In the genomic region with DNA sequence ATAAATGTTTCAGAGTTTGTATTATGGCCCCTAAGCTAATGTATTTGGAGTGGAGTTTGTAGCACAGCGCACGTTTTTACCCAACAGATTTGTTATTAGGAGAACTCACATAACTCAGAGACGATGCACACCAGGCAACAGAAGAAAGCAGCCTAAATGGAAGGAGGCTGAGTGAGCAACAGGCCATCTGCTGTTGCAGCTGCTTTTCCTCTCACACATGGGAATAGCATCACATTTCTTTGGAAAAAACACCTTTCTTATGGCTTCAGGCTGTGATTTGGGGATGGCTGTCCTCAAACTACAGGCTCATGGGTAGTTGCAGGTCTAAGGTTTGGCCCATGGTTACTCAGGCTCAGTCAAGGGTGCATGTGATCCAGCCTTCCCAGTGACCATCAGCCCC, we compare ENCODE assay signal across 28 cellular contexts.
"Had no signal": no experiment of that assay in that cellular context is flagged by ENCODE, and none has a peak within 500 bp of the region (broad histone marks: within the 10 kb centered on the region; RNA-seq: fewer than 3 reads in every experiment).

No MANE protein-coding gene starts in this region.

- ATAC-seq: heart left ventricle; left lung; lower lobe of right lung; naive thymus-derived CD8-positive, alpha-beta T cell; right lobe of liver; stimulated activated naive B cell treated with anti-CD40 and anti-IgM and Interleukin-4, amounts not matched to agents 10 μg/mL and 1 μg/mL and 100 μg/mL, for 72 hours; stimulated activated naive CD8-positive, alpha-beta T cell treated with anti-CD3 and anti-CD28 coated beads, Interleukin-15, Interleukin-2, amounts not matched to agents 100 U/mL and 50 U/mL, for 24 hours; upper lobe of right lung had no signal

- H3K4me1 ChIP-seq: heart left ventricle, left lung, lower lobe of right lung, right atrium auricular region, right lobe of liver, stomach, suprapubic skin, tibial artery, upper lobe of right lung had no signal

- H3K36me3 Mint-ChIP-seq: immature natural killer cell; naive thymus-derived CD8-positive, alpha-beta T cell; stimulated activated naive B cell treated with anti-CD40 and anti-IgM and Interleukin-4, amounts not matched to agents 10 μg/mL and 1 μg/mL and 100 μg/mL, for 72 hours had no signal

- H3K9me3 ChIP-seq: left lung, lower lobe of right lung, right atrium auricular region, right lobe of liver, suprapubic skin, thoracic aorta, upper lobe of right lung had no signal

- DNase-seq: heart left ventricle; immature natural killer cell; islet precursor cell; left lung; lower lobe of right lung; mammary epithelial cell; mesenchymal stem cell; naive thymus-derived CD8-positive, alpha-beta T cell; nucleus accumbens; right lobe of liver; stimulated activated CD4-positive, alpha-beta T cell treated with anti-CD3 and anti-CD28 coated beads, Interleukin-12 subunit alpha, Interleukin-12 subunit beta, amount 100 ng/mL, for 4 hours; stimulated activated CD4-positive, alpha-beta T cell treated with anti-CD3 and anti-CD28 coated beads, Interleukin-15, amount 100 ng/mL, for 24 hours; stimulated activated CD4-positive, alpha-beta T cell treated with anti-CD3 and anti-CD28 coated beads, Interleukin-2, amount 100 ng/mL, for 24 hours; stimulated activated CD4-positive, alpha-beta T cell treated with anti-CD3 and anti-CD28 coated beads, Interleukin-4, amount 100 ng/mL, for 1 hour; stimulated activated naive B cell treated with anti-CD40 and anti-IgM and Interleukin-4, amounts not matched to agents 10 μg/mL and 1 μg/mL and 100 μg/mL, for 72 hours; stimulated activated naive CD8-positive, alpha-beta T cell treated with anti-CD3 and anti-CD28 coated beads, Interleukin-15, Interleukin-2, amounts not matched to agents 100 U/mL and 50 U/mL, for 24 hours; stomach; tibial artery; trophoblast cell; upper lobe of right lung had no signal

- FAIRE-seq: urothelium cell line had no signal

- H3K4me3 Mint-ChIP-seq: immature natural killer cell; naive thymus-derived CD8-positive, alpha-beta T cell; nephron; neural crest cell; stimulated activated naive B cell treated with anti-CD40 and anti-IgM and Interleukin-4, amounts not matched to agents 10 μg/mL and 1 μg/mL and 100 μg/mL, for 72 hours had no signal

- H3K4me3 ChIP-seq: heart left ventricle, left lung, lower lobe of right lung, right atrium auricular region, right lobe of liver, skin epidermis, stomach, suprapubic skin, thoracic aorta, tibial artery, upper lobe of right lung had no signal

- H3K4me1 Mint-ChIP-seq: immature natural killer cell; naive thymus-derived CD8-positive, alpha-beta T cell; stimulated activated naive B cell treated with anti-CD40 and anti-IgM and Interleukin-4, amounts not matched to agents 10 μg/mL and 1 μg/mL and 100 μg/mL, for 72 hours had no signal

- H3K9me3 Mint-ChIP-seq: immature natural killer cell had no signal

- H3K27ac ChIP-seq: heart left ventricle, left lung, lower lobe of right lung, right atrium auricular region, right lobe of liver, skin epidermis, stomach, suprapubic skin, thoracic aorta, tibial artery, upper lobe of right lung had no signal

- H3K36me3 ChIP-seq: heart left ventricle, left lung, lower lobe of right lung, right atrium auricular region, right lobe of liver, stomach, suprapubic skin, thoracic aorta, tibial artery, upper lobe of right lung had no signal

- H3K27me3 ChIP-seq: left lung, right atrium auricular region, right lobe of liver, stomach, suprapubic skin, tibial artery, upper lobe of right lung had no signal

- H3K27ac Mint-ChIP-seq: immature natural killer cell; naive thymus-derived CD8-positive, alpha-beta T cell; nephron; progenitor cell of endocrine pancreas; stimulated activated naive B cell treated with anti-CD40 and anti-IgM and Interleukin-4, amounts not matched to agents 10 μg/mL and 1 μg/mL and 100 μg/mL, for 72 hours had no signal
